22 cellular contexts compared by ENCODE assay signal in the genomic region with DNA sequence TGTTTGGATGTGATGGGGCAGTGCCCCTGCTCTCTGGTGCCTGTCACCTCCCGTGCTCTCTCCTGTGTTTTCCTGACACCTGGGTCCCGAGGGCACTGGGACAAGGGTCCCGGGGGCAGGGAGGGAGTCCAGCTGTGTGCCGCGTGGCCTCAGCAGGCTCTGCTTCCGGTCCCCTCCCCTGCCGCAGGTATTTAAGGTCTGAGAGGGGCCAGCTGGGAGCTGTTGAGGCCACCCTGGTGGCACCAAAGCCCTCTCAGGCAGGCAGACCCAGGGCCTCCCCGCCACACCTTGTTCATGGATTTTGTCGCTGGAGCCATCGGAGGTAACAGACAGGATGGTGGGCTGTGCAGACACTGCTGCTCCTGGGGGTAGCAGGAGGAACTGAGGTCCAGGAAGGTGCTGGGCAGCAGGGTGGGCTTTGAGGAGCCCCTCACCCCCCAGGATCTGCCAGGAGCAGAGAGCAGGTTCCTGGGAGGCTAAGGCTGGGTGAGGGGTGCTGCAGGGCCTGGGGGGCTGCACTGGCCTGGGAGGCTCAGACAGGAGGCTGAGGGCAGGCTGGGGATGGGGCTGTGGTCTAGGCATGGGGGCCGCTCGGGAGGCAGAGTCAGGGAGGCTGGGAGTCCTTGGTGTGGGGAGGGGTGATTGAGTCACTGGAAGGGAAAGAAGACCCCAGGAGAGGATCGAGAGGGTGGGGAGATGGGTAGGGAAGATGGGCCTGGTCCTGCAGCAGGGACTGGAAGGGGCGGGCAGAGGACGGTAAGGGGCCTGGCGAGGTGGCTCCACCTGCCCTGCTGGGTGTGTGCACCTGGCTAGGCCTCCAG. TPM values are rescaled to one million over a fixed set of nuclear protein-coding genes. Genes with fewer than 3 reads are reported as not detected.
"Had no signal": no experiment of that assay in that cellular context is flagged by ENCODE, and none has a peak within 500 bp of the region (broad histone marks: within the 10 kb centered on the region; RNA-seq: fewer than 3 reads in every experiment).

A gene with protein sequence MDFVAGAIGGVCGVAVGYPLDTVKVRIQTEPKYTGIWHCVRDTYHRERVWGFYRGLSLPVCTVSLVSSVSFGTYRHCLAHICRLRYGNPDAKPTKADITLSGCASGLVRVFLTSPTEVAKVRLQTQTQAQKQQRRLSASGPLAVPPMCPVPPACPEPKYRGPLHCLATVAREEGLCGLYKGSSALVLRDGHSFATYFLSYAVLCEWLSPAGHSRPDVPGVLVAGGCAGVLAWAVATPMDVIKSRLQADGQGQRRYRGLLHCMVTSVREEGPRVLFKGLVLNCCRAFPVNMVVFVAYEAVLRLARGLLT (plus strand): TSS at position 219 of the 821 bp plus-strand sequence. CDS start 76 bp downstream, at position 295.

- H3K9me3 ChIP-seq: heart right ventricle, suprapubic skin had no signal

- H3K27me3 ChIP-seq: brain microvascular endothelial cell, heart right ventricle, suprapubic skin had no signal

- H3K36me3 ChIP-seq: brain microvascular endothelial cell, heart right ventricle, suprapubic skin had no signal

- H3K27ac ChIP-seq: brain microvascular endothelial cell, coronary artery, foreskin keratinocyte, heart right ventricle, suprapubic skin had no signal

- H3K27me3 Mint-ChIP-seq: activated CD4-positive, alpha-beta memory T cell treated with anti-CD3 and anti-CD28 coated beads for 36 hours; activated naive CD8-positive, alpha-beta T cell treated with anti-CD3 and anti-CD28 coated beads for 36 hours; activated T-cell treated with anti-CD3 and anti-CD28 coated beads, Interleukin-2, amount 50 U/mL, for 24 hours; central memory CD8-positive, alpha-beta T cell; naive B cell; type B pancreatic cell had no signal

- H3K4me3 ChIP-seq: coronary artery, heart right ventricle, lung, suprapubic skin had no signal

- H3K27ac Mint-ChIP-seq: activated CD4-positive, alpha-beta memory T cell treated with anti-CD3 and anti-CD28 coated beads for 36 hours; activated CD8-positive, alpha-beta memory T cell treated with anti-CD3 and anti-CD28 coated beads, Interleukin-2, amount 10 ng/mL, durations not matched to agents 7 days and 5 days; activated naive CD8-positive, alpha-beta T cell treated with anti-CD3 and anti-CD28 coated beads for 36 hours; activated T-cell treated with anti-CD3 and anti-CD28 coated beads, Interleukin-2, amount 50 U/mL, for 24 hours; T-helper 2 cell treated with Interferon-gamma antibody and Interleukin-4, amounts not matched to agents 5 μg/mL and 100 μg/mL, for 36 hours; type B pancreatic cell had no signal

- DNase-seq: activated CD4-positive, alpha-beta memory T cell treated with anti-CD3 and anti-CD28 coated beads for 36 hours; activated CD8-positive, alpha-beta memory T cell treated with anti-CD3 and anti-CD28 coated beads, Interleukin-2, amount 10 ng/mL, durations not matched to agents 7 days and 5 days; activated gamma-delta T cell; activated naive CD8-positive, alpha-beta T cell treated with anti-CD3 and anti-CD28 coated beads for 36 hours; activated T-cell treated with anti-CD3 and anti-CD28 coated beads, Interleukin-2, amount 50 U/mL, for 24 hours; amygdala; brain microvascular endothelial cell; effector CD4-positive, alpha-beta T cell; foreskin keratinocyte; heart right ventricle; left cardiac atrium; naive B cell; nucleus accumbens; stimulated activated CD4-positive, alpha-beta T cell treated with anti-CD3 and anti-CD28 coated beads, Interleukin-2, amount 100 ng/mL, for 48 hours; stimulated activated naive CD8-positive, alpha-beta T cell treated with anti-CD3 and anti-CD28 coated beads, Interleukin-15, Interleukin-2, amounts not matched to agents 100 U/mL and 50 U/mL, for 24 hours had no signal

- H3K36me3 Mint-ChIP-seq: activated CD4-positive, alpha-beta memory T cell treated with anti-CD3 and anti-CD28 coated beads for 36 hours; activated CD8-positive, alpha-beta memory T cell treated with anti-CD3 and anti-CD28 coated beads, Interleukin-2, amount 10 ng/mL, durations not matched to agents 7 days and 5 days; activated naive CD8-positive, alpha-beta T cell treated with anti-CD3 and anti-CD28 coated beads for 36 hours; naive B cell; type B pancreatic cell had no signal

- H3K4me1 Mint-ChIP-seq: activated CD8-positive, alpha-beta memory T cell treated with anti-CD3 and anti-CD28 coated beads, Interleukin-2, amount 10 ng/mL, durations not matched to agents 7 days and 5 days; activated naive CD8-positive, alpha-beta T cell treated with anti-CD3 and anti-CD28 coated beads for 36 hours; central memory CD8-positive, alpha-beta T cell had no signal

- H3K4me3 Mint-ChIP-seq: activated CD4-positive, alpha-beta memory T cell treated with anti-CD3 and anti-CD28 coated beads for 36 hours; activated CD8-positive, alpha-beta memory T cell treated with anti-CD3 and anti-CD28 coated beads, Interleukin-2, amount 10 ng/mL, durations not matched to agents 7 days and 5 days; activated naive CD8-positive, alpha-beta T cell treated with anti-CD3 and anti-CD28 coated beads for 36 hours; activated T-cell treated with anti-CD3 and anti-CD28 coated beads, Interleukin-2, amount 50 U/mL, for 24 hours; central memory CD8-positive, alpha-beta T cell; T-helper 2 cell treated with Interferon-gamma antibody and Interleukin-4, amounts not matched to agents 5 μg/mL and 100 μg/mL, for 36 hours; type B pancreatic cell had no signal

- ATAC-seq: activated CD4-positive, CD25-positive, alpha-beta regulatory T cell treated with anti-CD3 and anti-CD28 coated beads, Interleukin-2, amount 50 U/mL, for 24 hours; activated CD8-positive, alpha-beta memory T cell treated with anti-CD3 and anti-CD28 coated beads, Interleukin-2, amount 10 ng/mL, durations not matched to agents 7 days and 5 days; foreskin keratinocyte; heart right ventricle; stimulated activated naive CD8-positive, alpha-beta T cell treated with anti-CD3 and anti-CD28 coated beads, Interleukin-15, Interleukin-2, amounts not matched to agents 100 U/mL and 50 U/mL, for 24 hours had no signal

- H3K9me3 Mint-ChIP-seq: activated CD4-positive, alpha-beta memory T cell treated with anti-CD3 and anti-CD28 coated beads for 36 hours; activated naive CD8-positive, alpha-beta T cell treated with anti-CD3 and anti-CD28 coated beads for 36 hours; activated T-cell treated with anti-CD3 and anti-CD28 coated beads, Interleukin-2, amount 50 U/mL, for 24 hours; central memory CD8-positive, alpha-beta T cell; naive B cell; T-helper 2 cell treated with Interferon-gamma antibody and Interleukin-4, amounts not matched to agents 5 μg/mL and 100 μg/mL, for 36 hours; type B pancreatic cell had no signal

RNA-seq across cellular contexts. Expression of the gene that starts here (rescaled TPM):
- total RNA-seq: activated CD4-positive, alpha-beta memory T cell treated with anti-CD3 and anti-CD28 coated beads for 36 hours; activated CD8-positive, alpha-beta memory T cell treated with anti-CD3 and anti-CD28 coated beads, Interleukin-2, amount 10 ng/mL, durations not matched to agents 7 days and 5 days; activated naive CD8-positive, alpha-beta T cell treated with anti-CD3 and anti-CD28 coated beads for 36 hours; foreskin keratinocyte; heart right ventricle; left cardiac atrium had no signal
- polyA plus RNA-seq: foreskin keratinocyte, heart right ventricle had no signal
